ENCODE assay signal across 8 cellular contexts in genomic region chr17:39399792-39400191, GRCh38. TPM values are rescaled to one million over a fixed set of nuclear protein-coding genes. Genes with fewer than 3 reads are reported as not detected.
DNase-seq lines count a peak whose midpoint lies in the region; ATAC-seq and TF ChIP-seq lines count a peak whose summit lies in the region.
"Had no signal": no experiment of that assay in that cellular context is flagged by ENCODE, and none has a peak within 500 bp of the region (broad histone marks: within the 10 kb centered on the region; RNA-seq: fewer than 3 reads in every experiment).

No MANE protein-coding gene starts in this region.

- H3K27me3 ChIP-seq in sigmoid colon = no peaks in the 10 kb centered on the region
- no peaks in the 10 kb centered on the region for H3K27me3 ChIP-seq in Peyer's patch

- peaks cover under 1 to 6% of the 10 kb centered on the region in 2 experiments for H3K36me3 ChIP-seq in HEK293 (ENCODE audit: control insufficient read depth in 2 of 2, insufficient read depth in 1 of 2, low read length in 2 of 2)
- no peaks in the 10 kb centered on the region for H3K36me3 ChIP-seq in sigmoid colon
- no peaks in the 10 kb centered on the region for H3K36me3 ChIP-seq in Peyer's patch

- intact Hi-C loops in sigmoid colon (cut with DNase I) = loop anchor here (2.0 to 5.0 kb wide), 2 partner anchors 61 to 202 kb away; partner anchors contain the start of genes CACNB1 and CDK12

- no peak for DNase-seq in fibroblast of pulmonary artery (ENCODE audit: low read depth)
- no peak for DNase-seq in sigmoid colon
- DNase-seq in Peyer's patch = no peak
- DNase-seq in NCI-H510A (lab: John Stamatoyannopoulos, UW) = no peak
- DNase-seq: NCI-H187 had no signal

- no peak for TF ChIP-seq EP300 in sigmoid colon (IDR thresholded peaks at IDR 0.05)

- H3K27ac ChIP-seq in HEK293 (ENCODE audit: extremely low read depth, low read depth, low read length) (no peak overlapping the region), VCaP (peak overlapping the region; percentile 90), sigmoid colon (peak overlapping the region in 2 of 4 donors; percentile 91 to 94), Peyer's patch (no peak overlapping the region)

- POLR2A ChIA-PET in HEK293 (lab: Yijun Ruan, JAX) = interaction anchor here (1.4 to 3.7 kb wide), 4 partner anchors 51 to 200 kb away, joined by 4 to 20 read pairs (median 12); partner anchors contain the start of genes CDK12, MED1 and RPL19

- TF ChIP-seq POLR2A in sigmoid colon (IDR thresholded peaks at IDR 0.05) = no peak
- TF ChIP-seq POLR2A in Peyer's patch (IDR thresholded peaks at IDR 0.05) = no peak

- H3K4me1 ChIP-seq in HEK293 (ENCODE audit: control insufficient read depth, insufficient read depth, low read length) (peaks cover 17% of the 10 kb centered on the region; the same call in 1 of the 2 replicates), sigmoid colon (peaks cover 0 to 30% (median 22%) of the 10 kb centered on the region in 4 donors), Peyer's patch (peaks cover 0 to 24% (median 5%) of the 10 kb centered on the region in 4 donors)

- H3K4me3 ChIP-seq in HEK293 (ENCODE audit: low read depth, low read length) = peak overlapping the region; percentile 99
- peak overlapping the region; percentile 87 for H3K4me3 ChIP-seq in fibroblast of pulmonary artery (replicated peaks; ENCODE audit: low read depth, low read length)
- peak overlapping the region in 3 of 4 donors; percentile 91 to 98 (median 97) for H3K4me3 ChIP-seq in sigmoid colon
- peak overlapping the region in 2 of 4 donors; percentile 86 to 96 for H3K4me3 ChIP-seq in Peyer's patch

- CTCF ChIA-PET in HEK293 (lab: Yijun Ruan, JAX) = interaction anchor here (0.6 to 2.2 kb wide), 6 partner anchors 137 to 222 kb away, joined by 3 to 6 read pairs (median 5); no protein-coding TSS in a partner anchor

- 21 to 52% methylated on average over 4 of the region's 4 CpGs for WGBS in sigmoid colon, 2 donors

- TF ChIP-seq CTCF in HEK293 (tag by site-specific recombination; IDR thresholded peaks at IDR 0.05) (no peak), VCaP (conservative IDR thresholded peaks at IDR 0.05) (no peak), fibroblast of pulmonary artery (IDR thresholded peaks at IDR 0.05; ENCODE audit: low read length, missing control alignments) (no peak), sigmoid colon (IDR thresholded peaks at IDR 0.05) (no peak), Peyer's patch (IDR thresholded peaks at IDR 0.05) (no peak)

- no peaks in the 10 kb centered on the region for H3K9me3 ChIP-seq in HEK293 (ENCODE audit: control insufficient read depth, insufficient read depth, low read depth, low read length)
- H3K9me3 ChIP-seq in sigmoid colon = no peaks in the 10 kb centered on the region
- H3K9me3 ChIP-seq in Peyer's patch = no peaks in the 10 kb centered on the region

- ATAC-seq in activated CD4-positive, CD25-positive, alpha-beta regulatory T cell treated with anti-CD3 and anti-CD28 coated beads, Interleukin-2, amount 50 U/mL, for 24 hours = no peak

TF ChIP-seq in HEK293, 187 proteins besides CTCF, POLR2A, EP300 and RAD21:
- TF ChIP-seq PRDM1 (tag by site-specific recombination; IDR thresholded peaks at IDR 0.05) (no peak), KLF16 (tag by site-specific recombination; IDR thresholded peaks at IDR 0.05) (no peak), ZNF121 (tag by site-specific recombination; IDR thresholded peaks at IDR 0.05) (no peak), OSR2 (tag by site-specific recombination; IDR thresholded peaks at IDR 0.05) (no peak), KLF8 (tag by site-specific recombination; IDR thresholded peaks at IDR 0.05) (no peak), ZNF335 (tag by site-specific recombination; conservative IDR thresholded peaks at IDR 0.05) (no peak), ZNF571 (tag by site-specific recombination; IDR thresholded peaks at IDR 0.05) (no peak), ZBTB10 (tag by site-specific recombination; IDR thresholded peaks at IDR 0.05) (no peak), ZNF654 (tag by site-specific recombination; IDR thresholded peaks at IDR 0.05; ENCODE audit: low read depth) (no peak), ZNF555 (tag by site-specific recombination; conservative IDR thresholded peaks at IDR 0.05) (no peak), ZNF692 (tag by site-specific recombination; IDR thresholded peaks at IDR 0.05) (no peak), IKZF3 (tag by site-specific recombination; IDR thresholded peaks at IDR 0.05) (no peak), MEIS1 (CRISPR knock-in tag; IDR thresholded peaks at IDR 0.05; ENCODE audit: borderline replicate concordance) (no peak)

RNA-seq across cellular contexts. Expression of gene FBXL20, which starts 1.6 kb away (rescaled TPM):
- total RNA-seq in sigmoid colon (10 to 100 TPM; 17.0 to 26.0 (median 20.0) TPM), Peyer's patch (10 to 100 TPM; 20.5 to 34.7 (median 26.6) TPM)
- polyA plus RNA-seq in sigmoid colon = 1 to 10 TPM; 1.8 to 4.2 (median 2.8) TPM

RNA-seq across cellular contexts. Expression of gene MED1, which starts 51.3 kb away (rescaled TPM):
- total RNA-seq in sigmoid colon (10 to 100 TPM; 16.8 to 22.5 (median 20.4) TPM), Peyer's patch (10 to 100 TPM; 22.5 to 41.0 (median 36.8) TPM)
- polyA plus RNA-seq in sigmoid colon = 10 to 100 TPM in 1 of 3 donors, 1 to 10 TPM in 2; 4.2 to 18.6 (median 5.4) TPM
